19 cellular contexts compared by ENCODE assay signal in genomic region chr1:111148376-111148881, GRCh38. TPM values are rescaled to one million over a fixed set of nuclear protein-coding genes. Genes with fewer than 3 reads are reported as not detected.
DNase-seq lines count a peak whose midpoint lies in the region; ATAC-seq and TF ChIP-seq lines count a peak whose summit lies in the region.
"Had no signal": no experiment of that assay in that cellular context is flagged by ENCODE, and none has a peak within 500 bp of the region (broad histone marks: within the 10 kb centered on the region; RNA-seq: fewer than 3 reads in every experiment).

No MANE protein-coding gene starts in this region.

- intact Hi-C loops in CD14-positive monocyte (cut with micrococcal nuclease): no loop called here

- TF ChIP-seq CTCF in CD14-positive monocyte (IDR thresholded peaks at IDR 0.05): no peak

- peak; percentile 57 for ATAC-seq in GM18502 (IDR thresholded peaks at IDR 0.05; ENCODE audit: poor library complexity, unreplicated experiment)
- peak; percentile 52 for ATAC-seq in GM19452 (IDR thresholded peaks at IDR 0.05; ENCODE audit: unreplicated experiment)
- peak; percentile 43 for ATAC-seq in HG03175 (IDR thresholded peaks at IDR 0.05; ENCODE audit: unreplicated experiment)
- ATAC-seq: left ventricle myocardium superior, pancreas had no signal

- no peaks in the 10 kb centered on the region for H3K27me3 Mint-ChIP-seq in CD14-positive monocyte (ENCODE audit: low read depth in 3 of 3)
- H3K27me3 Mint-ChIP-seq: activated CD4-positive, alpha-beta memory T cell treated with anti-CD3 and anti-CD28 coated beads, Interleukin-2, amount 10 ng/mL, durations not matched to agents 7 days and 5 days had no signal

- H3K4me3 Mint-ChIP-seq in CD14-positive monocyte: no peak overlapping the region
- H3K4me3 Mint-ChIP-seq: activated CD4-positive, alpha-beta memory T cell treated with anti-CD3 and anti-CD28 coated beads, Interleukin-2, amount 10 ng/mL, durations not matched to agents 7 days and 5 days had no signal

- peak; percentile 65 for DNase-seq in dermis blood vessel endothelial cell
- DNase-seq in islet precursor cell: no peak
- DNase-seq in activated CD8-positive, alpha-beta memory T cell treated with anti-CD3 and anti-CD28 coated beads for 24 hours: no peak
- DNase-seq in DMS53 (lab: John Stamatoyannopoulos, UW): no peak
- no peak for DNase-seq in CD14-positive monocyte (ENCODE audit: low spot score)
- DNase-seq: activated CD4-positive, alpha-beta memory T cell treated with anti-CD3 and anti-CD28 coated beads, Interleukin-2, amount 10 ng/mL, durations not matched to agents 7 days and 5 days; activated effector memory CD4-positive, alpha-beta T cell treated with Interleukin-2 at 50 U/mL for 16 hours; erythroblast; GDM1; left ventricle myocardium superior; NCI-H2081; NCI-H748 treated with DMSO at 0.1 percent for 48 hours; pancreas; SK-N-SH; stimulated activated CD4-positive, alpha-beta T cell treated with anti-CD3 and anti-CD28 coated beads, Interleukin-4, amount 100 ng/mL, for 4 hours; tibial artery had no signal

- H3K36me3 Mint-ChIP-seq in CD14-positive monocyte: peaks cover 70 to 73% of the 10 kb centered on the region in 2 donors

- peak overlapping the region in 2 of 7 donors; percentile 12 to 37 for H3K27ac Mint-ChIP-seq in CD14-positive monocyte
- H3K27ac Mint-ChIP-seq: activated CD4-positive, alpha-beta memory T cell treated with anti-CD3 and anti-CD28 coated beads, Interleukin-2, amount 10 ng/mL, durations not matched to agents 7 days and 5 days had no signal

- H3K9me3 Mint-ChIP-seq in CD14-positive monocyte: no peaks in the 10 kb centered on the region
- H3K9me3 Mint-ChIP-seq: activated CD4-positive, alpha-beta memory T cell treated with anti-CD3 and anti-CD28 coated beads, Interleukin-2, amount 10 ng/mL, durations not matched to agents 7 days and 5 days had no signal

- peaks cover 44% of the 10 kb centered on the region for H3K4me1 Mint-ChIP-seq in CD14-positive monocyte

RNA-seq across cellular contexts. Expression of gene CEPT1, which starts 8.4 kb away (rescaled TPM):
- 41.9 and 57.7 TPM in 2 replicates for total RNA-seq in dermis blood vessel endothelial cell
- 10 to 100 TPM; 20.8 to 26.9 TPM for polyA plus RNA-seq in CD14-positive monocyte

RNA-seq across cellular contexts. Expression of gene DRAM2, which starts 8.5 kb away (rescaled TPM):
- total RNA-seq in dermis blood vessel endothelial cell: 43.1 and 70.1 TPM in 2 replicates
- polyA plus RNA-seq in CD14-positive monocyte: 100 to 1,000 TPM; 190 to 204 TPM

RNA-seq across cellular contexts. Expression of gene DENND2D, which starts 52.0 kb away (rescaled TPM):
- 2.6 and 2.7 TPM in 2 replicates for total RNA-seq in dermis blood vessel endothelial cell
- 10 to 100 TPM; 22.4 to 24.0 TPM for polyA plus RNA-seq in CD14-positive monocyte
